In genomic region chr14:55336161-55336560, GRCh38 we compare ENCODE assay signal across 12 cellular contexts.
DNase-seq lines count a peak whose midpoint lies in the region; ATAC-seq, FAIRE-seq and TF ChIP-seq lines count a peak whose summit lies in the region.
"Had no signal": no experiment of that assay in that cellular context is flagged by ENCODE, and none has a peak within 500 bp of the region (broad histone marks: within the 10 kb centered on the region; RNA-seq: fewer than 3 reads in every experiment).

No MANE protein-coding gene starts in this region.

- peaks cover 0 to 33% (median 5%) of the 10 kb centered on the region in 4 donors for H3K4me1 ChIP-seq in tibial artery

- H3K27me3 ChIP-seq in tibial artery = no peaks in the 10 kb centered on the region

- CTCF ChIA-PET in activated CD4-positive, alpha-beta T cell treated with anti-CD3 and anti-CD28 coated beads, Interleukin-2, amount 10 ng/mL, durations not matched to agents 7 days and 5 days (lab: Charles Lee) = interaction anchor here (0.6 to 1.5 kb wide), 3 partner anchors 14 to 280 kb away, joined by 3 to 4 read pairs (median 3); no protein-coding TSS in a partner anchor
- CTCF ChIA-PET in T-cell (lab: Charles Lee) = interaction anchor here (0.6 to 1.1 kb wide), 4 partner anchors 19 to 66 kb away, joined by 3 to 8 read pairs (median 4); no protein-coding TSS in a partner anchor

- H3K9me3 Mint-ChIP-seq in activated CD4-positive, alpha-beta T cell treated with anti-CD3 and anti-CD28 coated beads, Interleukin-2, amount 10 ng/mL, durations not matched to agents 7 days and 5 days = no peaks in the 10 kb centered on the region
- no peaks in the 10 kb centered on the region for H3K9me3 Mint-ChIP-seq in T-cell
- H3K9me3 Mint-ChIP-seq in effector memory CD8-positive, alpha-beta T cell = no peaks in the 10 kb centered on the region
- H3K9me3 Mint-ChIP-seq: neural crest cell had no signal

- no peaks in the 10 kb centered on the region for H3K36me3 ChIP-seq in tibial artery

- intact Hi-C loops in tibial artery (cut with DNase I; ENCODE audit: low total_unique reads) = loop anchor here (10.0 kb wide), 1 partner anchor 71 kb away; no protein-coding TSS in a partner anchor

- ATAC-seq in T-cell (replicated peaks in 1 of 4) = peak in 3 of 4 experiments; percentile 30 to 46 (median 39)
- ATAC-seq in effector memory CD8-positive, alpha-beta T cell (replicated peaks) = peak; percentile 14

- peak overlapping the region; percentile 61 for H3K27ac Mint-ChIP-seq in activated CD4-positive, alpha-beta T cell treated with anti-CD3 and anti-CD28 coated beads, Interleukin-2, amount 10 ng/mL, durations not matched to agents 7 days and 5 days
- peak overlapping the region; percentile 87 to 89 for H3K27ac Mint-ChIP-seq in T-cell
- H3K27ac Mint-ChIP-seq in effector memory CD8-positive, alpha-beta T cell = peak overlapping the region; percentile 95

- H3K36me3 Mint-ChIP-seq in activated CD4-positive, alpha-beta T cell treated with anti-CD3 and anti-CD28 coated beads, Interleukin-2, amount 10 ng/mL, durations not matched to agents 7 days and 5 days (ENCODE audit: low read depth) = peaks cover 18% of the 10 kb centered on the region
- H3K36me3 Mint-ChIP-seq in T-cell = no peaks in the 10 kb centered on the region
- peaks cover 24% of the 10 kb centered on the region for H3K36me3 Mint-ChIP-seq in effector memory CD8-positive, alpha-beta T cell (ENCODE audit: insufficient read depth)

- POLR2A ChIA-PET in activated CD4-positive, alpha-beta T cell treated with anti-CD3 and anti-CD28 coated beads, Interleukin-2, amount 10 ng/mL, durations not matched to agents 7 days and 5 days (lab: Charles Lee) = no interaction called here
- POLR2A ChIA-PET in T-cell (lab: Charles Lee) = interaction anchor here in 1 of 2 donors (0.6 to 0.8 kb wide), 2 partner anchors 62 to 75 kb away, joined by 3 to 4 read pairs; partner anchors contain the start of gene ATG14

- no peak overlapping the region for H3K4me3 ChIP-seq in tibial artery

- no peak for FAIRE-seq in GM12892 (lab: Jason Lieb, UNC)

- no peak for TF ChIP-seq POLR2A in GM12892 (IDR thresholded peaks at IDR 0.05; ENCODE audit: low read depth, low read length)

- TF ChIP-seq CTCF in tibial artery (IDR thresholded peaks at IDR 0.05) = no peak

- peak; percentile 39 for DNase-seq in activated CD4-positive, alpha-beta T cell treated with anti-CD3 and anti-CD28 coated beads, Interleukin-2, amount 10 ng/mL, durations not matched to agents 7 days and 5 days
- DNase-seq in activated CD4-positive, alpha-beta T cell treated with anti-CD3 and anti-CD28 coated beads for 1 hour = no peak
- DNase-seq in T-cell (peak in 18 of 34 experiments; percentile 10 to 37 (median 21)), retina (peak; percentile 13), GF-D8 (lab: John Stamatoyannopoulos, UW) (no peak), tibial artery (no peak), GM12892 (ENCODE audit: insufficient read length) (no peak)
- no peak for DNase-seq in effector memory CD8-positive, alpha-beta T cell
- DNase-seq: ACHN; effector CD8-positive, alpha-beta T cell; NCI-H526 treated with DMSO at 0.1 percent for 48 hours had no signal

- peaks cover 79% of the 10 kb centered on the region for H3K4me1 Mint-ChIP-seq in activated CD4-positive, alpha-beta T cell treated with anti-CD3 and anti-CD28 coated beads, Interleukin-2, amount 10 ng/mL, durations not matched to agents 7 days and 5 days
- peaks cover 83 to 87% (median 87%) of the 10 kb centered on the region in 3 donors for H3K4me1 Mint-ChIP-seq in T-cell
- H3K4me1 Mint-ChIP-seq in effector memory CD8-positive, alpha-beta T cell (ENCODE audit: low read depth in 2 of 2) = peaks cover 57 to 69% of the 10 kb centered on the region in 2 donors
- H3K4me1 Mint-ChIP-seq: neural crest cell had no signal

- no peaks in the 10 kb centered on the region for H3K9me3 ChIP-seq in tibial artery

- no peak overlapping the region for H3K27ac ChIP-seq in tibial artery

- H3K4me3 Mint-ChIP-seq in activated CD4-positive, alpha-beta T cell treated with anti-CD3 and anti-CD28 coated beads, Interleukin-2, amount 10 ng/mL, durations not matched to agents 7 days and 5 days = peak overlapping the region; percentile 2
- H3K4me3 Mint-ChIP-seq in T-cell = peak overlapping the region; percentile 18 to 60 (median 50)
- H3K4me3 Mint-ChIP-seq in effector memory CD8-positive, alpha-beta T cell = peak overlapping the region; percentile 73
- H3K4me3 Mint-ChIP-seq: neural crest cell had no signal

- no peaks in the 10 kb centered on the region for H3K27me3 Mint-ChIP-seq in activated CD4-positive, alpha-beta T cell treated with anti-CD3 and anti-CD28 coated beads, Interleukin-2, amount 10 ng/mL, durations not matched to agents 7 days and 5 days
- H3K27me3 Mint-ChIP-seq in T-cell = no peaks in the 10 kb centered on the region
- H3K27me3 Mint-ChIP-seq in effector memory CD8-positive, alpha-beta T cell = no peaks in the 10 kb centered on the region

Comparison
In these comparisons a context has a peak if more than half of its experiments do, and no peak if none do; other contexts are left out.
1. DNase-seq: peak in activated CD4-positive, alpha-beta T cell treated with anti-CD3 and anti-CD28 coated beads, Interleukin-2, amount 10 ng/mL, durations not matched to agents 7 days and 5 days (single experiment), T-cell (18 of 34) and retina (single experiment); none in activated CD4-positive, alpha-beta T cell treated with anti-CD3 and anti-CD28 coated beads for 1 hour (single experiment), effector memory CD8-positive, alpha-beta T cell (0 of 3), GF-D8 (single experiment), tibial artery (0 of 2) and GM12892 (single experiment).
2. H3K4me3 Mint-ChIP-seq: peak in every context shown above with its lines; median percentile 73 in effector memory CD8-positive, alpha-beta T cell; 50 in T-cell; 2 in activated CD4-positive, alpha-beta T cell treated with anti-CD3 and anti-CD28 coated beads, Interleukin-2, amount 10 ng/mL, durations not matched to agents 7 days and 5 days.
3. Peak in every context shown above with its lines, with median percentiles within 50 percentile points of each other: H3K27ac Mint-ChIP-seq.